In genomic region chr9:85237478-85237877, GRCh38 we compare ENCODE assay signal across 24 cellular contexts.
DNase-seq lines count a peak whose midpoint lies in the region; ATAC-seq, FAIRE-seq and TF ChIP-seq lines count a peak whose summit lies in the region.
"Had no signal": no experiment of that assay in that cellular context is flagged by ENCODE, and none has a peak within 500 bp of the region (broad histone marks: within the 10 kb centered on the region; RNA-seq: fewer than 3 reads in every experiment).

No MANE protein-coding gene starts in this region.

- H3K36me3 ChIP-seq in small intestine (ENCODE audit: control insufficient read depth in 2 of 2, insufficient read depth in 2 of 2, low read length in 2 of 2): no peaks in the 10 kb centered on the region
- H3K36me3 ChIP-seq: BE2C; BLaER1 treated with 17β-estradiol and CSF1 and Interleukin-3, amounts not matched to agents 10 nM and 100 nM had no signal

- H3K4me1 ChIP-seq in small intestine (ENCODE audit: control insufficient read depth in 2 of 2, insufficient read depth in 1 of 2, low read depth in 1 of 2, low read length in 1 of 2): no peaks in the 10 kb centered on the region
- H3K4me1 ChIP-seq: A549; BE2C; BLaER1 treated with 17β-estradiol and CSF1 and Interleukin-3, amounts not matched to agents 10 nM and 100 nM had no signal

- no peak for TF ChIP-seq CTCF in astrocyte of the cerebellum (IDR thresholded peaks at IDR 0.05; ENCODE audit: low read depth, low read length, missing control alignments)
- TF ChIP-seq CTCF in GM13977 (IDR thresholded peaks at IDR 0.05; ENCODE audit: extremely low read depth, insufficient read depth, missing control alignments): no peak

- DNase-seq in MV-4-11 (lab: John Stamatoyannopoulos, UW) (peak; percentile 5), astrocyte of the cerebellum (ENCODE audit: low read depth) (peak; percentile 81), fibroblast of gingiva (ENCODE audit: low read depth) (peak; percentile 64), foreskin melanocyte (peak; percentile 55), small intestine (no peak), amygdala (lab: John Stamatoyannopoulos, UW) (no peak), GM13977 (ENCODE audit: low spot score) (no peak)
- DNase-seq: 8988T; ACHN; AML-193; BE2C; CD4-positive, alpha-beta T cell; CD8-positive, alpha-beta memory T cell; DMS53; DMS79 treated with DMSO at 0.1 percent for 48 hours; GF-D8; GM23248; H7; HCEC 1CT had no signal

- no peak for ATAC-seq in HG03175 (IDR thresholded peaks at IDR 0.05; ENCODE audit: unreplicated experiment)
- ATAC-seq: A549 had no signal

- in situ Hi-C loops in astrocyte of the cerebellum (cut with HindIII; ENCODE audit: low sequenced_read_pairs): no loop called here
- in situ Hi-C loops in GM13977 (cut with MboI; ENCODE audit: low pct_unique_long_range_greater_than_20kb, low sequenced_read_pairs, unreplicated experiment): no loop called here

- no peak for FAIRE-seq in small intestine (lab: Jason Lieb, UNC)
- FAIRE-seq: A549, GM12891, H1 had no signal

- no peaks in the 10 kb centered on the region for H3K27me3 ChIP-seq in small intestine (ENCODE audit: control insufficient read depth in 2 of 2, insufficient read depth in 2 of 2, low read length in 2 of 2)
- H3K27me3 ChIP-seq: BE2C; BLaER1 treated with 17β-estradiol and CSF1 and Interleukin-3, amounts not matched to agents 10 nM and 100 nM had no signal

- H3K9me3 ChIP-seq in small intestine (ENCODE audit: control insufficient read depth, low read depth): no peaks in the 10 kb centered on the region
- H3K9me3 ChIP-seq: A549, BE2C had no signal

- H3K27ac ChIP-seq in small intestine (ENCODE audit: low read depth in 1 of 2, low read length in 1 of 2): no peak overlapping the region
- H3K27ac ChIP-seq: A549; BLaER1 treated with 17β-estradiol and CSF1 and Interleukin-3, amounts not matched to agents 10 nM and 100 nM; GM23248 had no signal

- no peak overlapping the region for H3K4me3 ChIP-seq in astrocyte of the cerebellum (ENCODE audit: low read depth, low read length)
- H3K4me3 ChIP-seq in small intestine (ENCODE audit: low read depth in 1 of 2, low read length in 2 of 2): no peak overlapping the region
- H3K4me3 ChIP-seq: A549; BLaER1 treated with 17β-estradiol and CSF1 and Interleukin-3, amounts not matched to agents 10 nM and 100 nM; GM23248 had no signal

- 0 to 43% (median 0%) methylated on average over 1 of the region's 1 CpG for WGBS in small intestine, 3 donors

Comparison
In these comparisons a context has a peak if more than half of its experiments do, and no peak if none do; other contexts are left out.
1. DNase-seq: peak in MV-4-11 (single experiment), astrocyte of the cerebellum (single experiment), fibroblast of gingiva (single experiment) and foreskin melanocyte (single experiment); none in small intestine (single experiment), amygdala (0 of 56) and GM13977 (single experiment).